ENCODE assay signal across 18 cellular contexts in the genomic region with DNA sequence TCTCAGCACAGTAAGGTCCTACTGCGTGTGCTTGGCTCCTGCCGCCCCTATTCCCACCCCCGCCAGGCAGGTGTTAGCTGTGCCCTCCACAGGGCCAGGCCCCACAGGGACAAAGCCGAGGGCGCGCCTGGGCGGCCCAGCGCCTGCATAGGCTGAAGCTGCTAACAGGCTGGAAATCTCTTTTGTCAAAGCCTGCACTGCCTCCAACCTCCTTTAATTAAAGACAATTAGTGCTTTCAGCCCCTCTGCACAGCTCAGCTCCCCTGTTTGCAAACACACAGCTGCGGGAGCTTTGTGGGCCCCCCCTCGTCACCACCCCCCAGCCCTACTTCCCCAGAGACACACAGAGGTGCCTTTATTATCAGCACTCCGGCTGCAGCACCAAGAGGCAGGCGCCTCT.
DNase-seq lines count a peak whose midpoint lies in the region; FAIRE-seq and TF ChIP-seq lines count a peak whose summit lies in the region.
"Had no signal": no experiment of that assay in that cellular context is flagged by ENCODE, and none has a peak within 500 bp of the region (broad histone marks: within the 10 kb centered on the region; RNA-seq: fewer than 3 reads in every experiment).

No MANE protein-coding gene starts in this region.

- H3K4me3 Mint-ChIP-seq in HFFc6 = no peak overlapping the region
- H3K4me3 Mint-ChIP-seq: activated T-cell treated with anti-CD3 and anti-CD28 coated beads, Interleukin-2, amount 50 U/mL, for 72 hours; mesothelial cell of epicardium; type B pancreatic cell had no signal

- H3K27me3 Mint-ChIP-seq in HFFc6 (ENCODE audit: insufficient read depth) = peaks cover 2% of the 10 kb centered on the region
- H3K27me3 Mint-ChIP-seq: type B pancreatic cell had no signal

- H3K27ac Mint-ChIP-seq in HFFc6 = no peak overlapping the region
- H3K27ac Mint-ChIP-seq: activated T-cell treated with anti-CD3 and anti-CD28 coated beads, Interleukin-2, amount 50 U/mL, for 72 hours; mesothelial cell of epicardium; type B pancreatic cell had no signal

- no peak for FAIRE-seq in frontal cortex (lab: Jason Lieb, UNC)
- FAIRE-seq: endothelial cell of umbilical vein, islet of Langerhans, TTC549 had no signal

- H3K36me3 Mint-ChIP-seq in HFFc6 (ENCODE audit: low read depth) = no peaks in the 10 kb centered on the region
- H3K36me3 Mint-ChIP-seq: type B pancreatic cell had no signal

- no peak for TF ChIP-seq CTCF in HFFc6 (IDR thresholded peaks at IDR 0.05)

- peaks cover 31% of the 10 kb centered on the region for H3K4me1 Mint-ChIP-seq in HFFc6 (ENCODE audit: low read depth)

- DNase-seq in DMS153 (lab: John Stamatoyannopoulos, UW) (peak; percentile 27), DMS153 treated with DMSO at 0.1 percent for 48 hours (lab: John Stamatoyannopoulos, UW; ENCODE audit: unreplicated experiment) (no peak), NCI-H82 (lab: John Stamatoyannopoulos, UW) (peak; percentile 89), frontal cortex (ENCODE audit: low spot score in 2 of 2) (peak; percentile 59 to 66), retina (peak; percentile 86), HFFc6 (no peak), glomerular visceral epithelial cell (ENCODE audit: extremely low spot score) (no peak), Kasumi-1 (lab: John Stamatoyannopoulos, UW) (no peak)
- DNase-seq: activated T-cell treated with anti-CD3 and anti-CD28 coated beads, Interleukin-2, amount 50 U/mL, for 72 hours; cerebellar nuclear complex; DMS79 treated with DMSO at 0.1 percent for 48 hours; gastrocnemius medialis; NCI-H2029 treated with DMSO at 0.1 percent for 48 hours had no signal

- no peaks in the 10 kb centered on the region for H3K9me3 Mint-ChIP-seq in HFFc6
- H3K9me3 Mint-ChIP-seq: activated T-cell treated with anti-CD3 and anti-CD28 coated beads, Interleukin-2, amount 50 U/mL, for 72 hours; mesothelial cell of epicardium; type B pancreatic cell had no signal

Comparison
In these comparisons a context has a peak if more than half of its experiments do, and no peak if none do; other contexts are left out.
1. DNase-seq: peak in DMS153 (single experiment), NCI-H82 (single experiment), frontal cortex (2 of 2) and retina (single experiment); none in DMS153 treated with DMSO at 0.1 percent for 48 hours (single experiment), HFFc6 (single experiment), glomerular visceral epithelial cell (single experiment) and Kasumi-1 (0 of 2).